ENCODE assay signal across 10 cellular contexts in the genomic region with DNA sequence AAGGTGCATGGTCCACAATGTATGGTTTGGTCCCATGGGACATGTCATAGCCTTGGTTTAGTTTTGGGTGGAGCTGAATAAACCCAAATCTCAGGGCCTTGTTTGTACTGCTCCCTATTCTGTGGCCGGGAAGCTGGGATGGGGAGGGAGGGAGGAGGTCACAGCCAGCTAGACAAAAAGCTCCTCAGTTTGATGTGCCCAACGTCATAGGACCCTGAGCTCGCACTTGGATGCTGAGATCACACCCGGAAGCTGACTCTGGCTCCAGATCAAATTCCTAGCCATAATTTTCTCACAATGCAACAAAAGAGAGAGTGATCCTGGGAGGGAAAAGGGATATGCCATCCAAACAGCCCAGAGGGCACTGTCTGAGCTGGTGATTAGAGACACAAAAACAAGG. TPM values are rescaled to one million over a fixed set of nuclear protein-coding genes. Genes with fewer than 3 reads are reported as not detected.
DNase-seq lines count a peak whose midpoint lies in the region; ATAC-seq and TF ChIP-seq lines count a peak whose summit lies in the region.
"Had no signal": no experiment of that assay in that cellular context is flagged by ENCODE, and none has a peak within 500 bp of the region (broad histone marks: within the 10 kb centered on the region; RNA-seq: fewer than 3 reads in every experiment).

No MANE protein-coding gene starts in this region.

- H3K4me3 ChIP-seq in stomach, result peak overlapping the region; percentile 46 to 57 (median 51)
- no peak overlapping the region for H3K4me3 ChIP-seq in H7 (ENCODE audit: insufficient read depth, low read depth, low read length)
- no peak overlapping the region for H3K4me3 ChIP-seq in BE2C (ENCODE audit: low read depth, low read length)

- 42 to 57% (median 44%) methylated on average over 4 of the region's 4 CpGs for WGBS in stomach, 5 donors

- H3K36me3 Mint-ChIP-seq in chondrocyte (ENCODE audit: low read depth), result peaks cover 15% of the 10 kb centered on the region

- H3K4me1 Mint-ChIP-seq in chondrocyte (ENCODE audit: low read depth), result peaks cover 87% of the 10 kb centered on the region

- H3K9me3 ChIP-seq in stomach, result no peaks in the 10 kb centered on the region
- no peaks in the 10 kb centered on the region for H3K9me3 ChIP-seq in BE2C

- TF ChIP-seq POLR2A in stomach (IDR thresholded peaks at IDR 0.05), result no peak

- H3K27ac Mint-ChIP-seq in chondrocyte (ENCODE audit: unreplicated experiment), result peak overlapping the region; percentile 100

- H3K27ac ChIP-seq in stomach, result peak overlapping the region; percentile 49 to 94 (median 85)

- no peak for ATAC-seq in HG03469 (IDR thresholded peaks at IDR 0.05; ENCODE audit: unreplicated experiment)

- no peaks in the 10 kb centered on the region for H3K27me3 Mint-ChIP-seq in chondrocyte (ENCODE audit: low read depth)

- intact Hi-C loops in stomach (cut with DNase I; ENCODE audit: low total_unique reads), result no loop called here

- peaks cover 0 to 48% (median 18%) of the 10 kb centered on the region in 4 donors for H3K4me1 ChIP-seq in stomach
- no peaks in the 10 kb centered on the region for H3K4me1 ChIP-seq in BE2C

- DNase-seq in HCEC 1CT (peak; percentile 36), chondrocyte (ENCODE audit: low spot score) (no peak), kidney tubule cell (ENCODE audit: low spot score) (peak; percentile 80), stomach (no peak), H7 (no peak), OCI-M2 (lab: John Stamatoyannopoulos, UW; ENCODE audit: unreplicated experiment) (no peak), BE2C (no peak)
- DNase-seq: NCI-H1417 had no signal

- TF ChIP-seq CTCF in chondrocyte (IDR thresholded peaks at IDR 0.05), result peak; percentile 42
- TF ChIP-seq CTCF in stomach (IDR thresholded peaks at IDR 0.05), result no peak
- TF ChIP-seq CTCF in BE2C (IDR thresholded peaks at IDR 0.05; ENCODE audit: low read depth, low read length), result no peak

- peak overlapping the region; percentile 56 for H3K4me3 Mint-ChIP-seq in chondrocyte (ENCODE audit: unreplicated experiment)

- no peaks in the 10 kb centered on the region for H3K9me3 Mint-ChIP-seq in chondrocyte (ENCODE audit: low read depth)

- H3K36me3 ChIP-seq in stomach (peaks cover 0 to under 1% (median 0%) of the 10 kb centered on the region in 4 donors), H7 (replicated peaks; ENCODE audit: control insufficient read depth, insufficient read depth, low read length) (no peaks in the 10 kb centered on the region), BE2C (no peaks in the 10 kb centered on the region)

- no peak for TF ChIP-seq EP300 in stomach (IDR thresholded peaks at IDR 0.05)

- peaks cover 0 to 19% (median 10%) of the 10 kb centered on the region in 3 donors for H3K27me3 ChIP-seq in stomach
- no peaks in the 10 kb centered on the region; the same call in 1 of the 2 replicates for H3K27me3 ChIP-seq in H7 (ENCODE audit: control insufficient read depth, insufficient read depth, low read length)
- no peaks in the 10 kb centered on the region; the same call in 1 of the 2 replicates for H3K27me3 ChIP-seq in BE2C

RNA-seq across cellular contexts. Expression of a gene that starts 1.5 kb away (rescaled TPM):
- total RNA-seq in chondrocyte (1.0 to 2.9 TPM (median 2.4 TPM) in 3 replicates), stomach (under 1 TPM in 1 of 5 donors, not detected in 4; 0.37 TPM)
- polyA plus RNA-seq in stomach, result 1 to 10 TPM; 2.0 to 5.1 (median 4.0) TPM
- total RNA-seq in H7 (2014; rRNA removed; shearing (Covaris generic)), result 0.18 TPM in 1 of 2 replicates, not detected in the other
- polyA plus RNA-seq in BE2C (2012; ENCODE audit: insufficient read depth, insufficient read length, low read depth), result not detected
- total RNA-seq: dermis microvascular lymphatic vessel endothelial cell had no signal

RNA-seq across cellular contexts. Expression of a gene that starts 2.4 kb away (rescaled TPM):
- total RNA-seq in chondrocyte, result 770 to 1,975 TPM (median 1,937 TPM) in 3 replicates
- 100 to 1,000 TPM in 2 of 5 donors, 10 to 100 TPM in 3; 28.4 to 207 (median 47.3) TPM for total RNA-seq in stomach
- polyA plus RNA-seq in stomach, result 100 to 1,000 TPM in 1 of 3 donors, 10 to 100 TPM in 2; 75.6 to 122 (median 85.7) TPM
- 0.44 and 1.5 TPM in 2 replicates for total RNA-seq in H7 (2014; rRNA removed; shearing (Covaris generic))
- not detected for polyA plus RNA-seq in BE2C (2012; ENCODE audit: insufficient read depth, insufficient read length, low read depth)

RNA-seq across cellular contexts. Expression of a gene that starts 4.7 kb away (rescaled TPM):
- 0.67 to 2.0 TPM (median 0.72 TPM) in 3 replicates for total RNA-seq in chondrocyte
- total RNA-seq in stomach, result 10 to 100 TPM in 2 of 5 donors, 1 to 10 TPM in 2, not detected in 1; 3.9 to 18.7 (median 12.5) TPM
- polyA plus RNA-seq in stomach, result 10 to 100 TPM; 28.0 to 43.4 (median 35.0) TPM
- total RNA-seq in H7 (2014; rRNA removed; shearing (Covaris generic)), result 0.33 and 1.7 TPM in 2 replicates
- polyA plus RNA-seq in BE2C (2012; ENCODE audit: insufficient read depth, insufficient read length, low read depth), result not detected

RNA-seq across cellular contexts. Expression of a gene that starts 23.1 kb away (rescaled TPM):
- 28.0 to 41.9 TPM (median 29.6 TPM) in 3 replicates for total RNA-seq in chondrocyte
- 100 to 1,000 TPM in 1 of 5 donors, 10 to 100 TPM in 4; 19.1 to 128 (median 60.4) TPM for total RNA-seq in stomach
- polyA plus RNA-seq in stomach, result 10 to 100 TPM in 2 of 3 donors, 1 to 10 TPM in 1; 6.2 to 15.6 (median 11.3) TPM
- total RNA-seq in H7 (2014; rRNA removed; shearing (Covaris generic)), result 5.0 and 8.7 TPM in 2 replicates
- polyA plus RNA-seq in BE2C (2012; ENCODE audit: insufficient read depth, insufficient read length, low read depth), result 10.6 TPM

RNA-seq across cellular contexts. Expression of a gene that starts 34.7 kb away (rescaled TPM):
- 10.2 to 12.7 TPM (median 11.3 TPM) in 3 replicates for total RNA-seq in chondrocyte
- 10 to 100 TPM in 1 of 5 donors, 1 to 10 TPM in 3, not detected in 1; 3.9 to 51.9 (median 5.3) TPM for total RNA-seq in stomach
- 10 to 100 TPM; 40.2 to 50.7 (median 40.7) TPM for polyA plus RNA-seq in stomach
- 8.7 and 10.7 TPM in 2 replicates for total RNA-seq in H7 (2014; rRNA removed; shearing (Covaris generic))
- polyA plus RNA-seq in BE2C (2012; ENCODE audit: insufficient read depth, insufficient read length, low read depth), result 24.8 TPM

Comparison
In these comparisons a context has a peak if more than half of its experiments do, and no peak if none do; other contexts are left out.
1. DNase-seq: peak in HCEC 1CT (single experiment) and kidney tubule cell (single experiment); none in chondrocyte (single experiment), stomach (single experiment), H7 (single experiment), OCI-M2 (single experiment) and BE2C (single experiment).
2. H3K4me3 ChIP-seq: peak in stomach (4 of 4); none in H7 (single experiment) and BE2C (single experiment).
3. RNA of a gene that starts 2.4 kb away (total RNA-seq): 770 to 1,975 TPM in chondrocyte and 28.4 to 207 TPM in stomach; 0.44 to 1.5 TPM in H7; every median in the first group is over 10 times any median in the second.